12 cellular contexts compared by ENCODE assay signal in the genomic region with DNA sequence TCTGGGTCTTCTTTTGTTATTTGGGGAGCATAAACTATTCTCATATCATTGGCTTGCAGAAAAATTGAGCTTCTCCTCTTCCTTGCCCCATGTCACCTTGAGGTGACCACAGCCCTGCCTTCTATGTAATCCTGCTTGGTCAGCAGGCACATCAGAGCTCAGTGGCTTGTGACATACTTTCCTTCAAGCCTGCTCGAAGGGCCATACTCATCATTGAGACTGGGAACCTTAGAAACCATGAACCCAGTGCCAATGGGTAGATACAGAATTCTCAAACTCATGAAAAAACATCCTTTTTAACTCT. TPM values are rescaled to one million over a fixed set of nuclear protein-coding genes. Genes with fewer than 3 reads are reported as not detected.
DNase-seq lines count a peak whose midpoint lies in the region; ATAC-seq and TF ChIP-seq lines count a peak whose summit lies in the region.
"Had no signal": no experiment of that assay in that cellular context is flagged by ENCODE, and none has a peak within 500 bp of the region (broad histone marks: within the 10 kb centered on the region; RNA-seq: fewer than 3 reads in every experiment).

No MANE protein-coding gene starts in this region.

- peak overlapping the region; percentile 48 for H3K4me3 Mint-ChIP-seq in activated CD4-positive, alpha-beta T cell treated with anti-CD3 and anti-CD28 coated beads, Interleukin-2, amount 10 ng/mL, durations not matched to agents 7 days and 5 days
- no peak overlapping the region for H3K4me3 Mint-ChIP-seq in activated CD4-positive, alpha-beta T cell treated with anti-CD3 and anti-CD28 coated beads for 36 hours
- H3K4me3 Mint-ChIP-seq in activated CD4-positive, alpha-beta memory T cell treated with anti-CD3 and anti-CD28 coated beads for 36 hours: no peak overlapping the region
- H3K4me3 Mint-ChIP-seq in stimulated activated naive CD8-positive, alpha-beta T cell treated with anti-CD3 and anti-CD28 coated beads, Interleukin-15, amount 100 ng/mL, for 72 hours: peak overlapping the region; percentile 9 to 57
- H3K4me3 Mint-ChIP-seq in endodermal cell: no peak overlapping the region

- no peak for ATAC-seq in activated CD4-positive, alpha-beta T cell treated with anti-CD3 and anti-CD28 coated beads for 36 hours
- peak; percentile 15 for ATAC-seq in HG02852 (IDR thresholded peaks at IDR 0.05; ENCODE audit: unreplicated experiment)
- no peak for ATAC-seq in stimulated activated naive CD8-positive, alpha-beta T cell treated with anti-CD3 and anti-CD28 coated beads, Interleukin-15, amount 100 ng/mL, for 72 hours
- ATAC-seq in GM21717 (IDR thresholded peaks at IDR 0.05; ENCODE audit: unreplicated experiment): no peak

- no peaks in the 10 kb centered on the region for H3K4me1 ChIP-seq in endodermal cell (ENCODE audit: control insufficient read depth, insufficient read depth, low read length)
- H3K4me1 ChIP-seq: sigmoid colon had no signal

- CTCF ChIA-PET in activated CD4-positive, alpha-beta T cell treated with anti-CD3 and anti-CD28 coated beads, Interleukin-2, amount 10 ng/mL, durations not matched to agents 7 days and 5 days (lab: Charles Lee): interaction anchor here (0.9 to 3.1 kb wide), 7 partner anchors 15 to 65 kb away, joined by 3 to 18 read pairs (median 3); a partner anchor contains a TSS
- CTCF ChIA-PET in activated CD4-positive, alpha-beta T cell treated with anti-CD3 and anti-CD28 coated beads for 36 hours (lab: Charles Lee): interaction anchor here (0.7 to 2.5 kb wide), 4 partner anchors 20 to 142 kb away, joined by 3 to 13 read pairs (median 5); a partner anchor contains a TSS
- CTCF ChIA-PET in activated CD4-positive, alpha-beta memory T cell treated with anti-CD3 and anti-CD28 coated beads for 36 hours (lab: Charles Lee): interaction anchor here (0.8 to 2.3 kb wide), 4 partner anchors 19 to 143 kb away, joined by 3 to 11 read pairs (median 4); no protein-coding TSS in a partner anchor

- POLR2A ChIA-PET in activated CD4-positive, alpha-beta T cell treated with anti-CD3 and anti-CD28 coated beads, Interleukin-2, amount 10 ng/mL, durations not matched to agents 7 days and 5 days (lab: Charles Lee): interaction anchor here (0.5 kb wide), 1 partner anchor 370 kb away, joined by 7 read pairs; no protein-coding TSS in a partner anchor
- POLR2A ChIA-PET in activated CD4-positive, alpha-beta T cell treated with anti-CD3 and anti-CD28 coated beads for 36 hours (lab: Charles Lee): interaction anchor here (0.6 kb wide), 1 partner anchor 9 kb away, joined by 5 read pairs; no protein-coding TSS in a partner anchor
- POLR2A ChIA-PET in activated CD4-positive, alpha-beta memory T cell treated with anti-CD3 and anti-CD28 coated beads for 36 hours (lab: Charles Lee): interaction anchor here (0.6 to 1.3 kb wide), 3 partner anchors 20 to 191 kb away, joined by 3 to 6 read pairs (median 3); no protein-coding TSS in a partner anchor

- no peak for DNase-seq in activated CD4-positive, alpha-beta T cell treated with anti-CD3 and anti-CD28 coated beads, Interleukin-2, amount 10 ng/mL, durations not matched to agents 7 days and 5 days
- no peak for DNase-seq in activated CD4-positive, alpha-beta T cell treated with anti-CD3 and anti-CD28 coated beads for 36 hours
- no peak for DNase-seq in activated CD4-positive, alpha-beta memory T cell treated with anti-CD3 and anti-CD28 coated beads for 36 hours
- no peak for DNase-seq in stimulated activated naive CD8-positive, alpha-beta T cell treated with anti-CD3 and anti-CD28 coated beads, Interleukin-15, amount 100 ng/mL, for 72 hours
- DNase-seq in GM19238 (ENCODE audit: insufficient read length, low spot score) (no peak), endodermal cell (no peak)
- DNase-seq: NCI-H226, sigmoid colon had no signal

- H3K9ac ChIP-seq in endodermal cell (ENCODE audit: extremely low read depth, low read length, poor library complexity, severe bottlenecking): no peak overlapping the region

- H3K27ac Mint-ChIP-seq in activated CD4-positive, alpha-beta T cell treated with anti-CD3 and anti-CD28 coated beads, Interleukin-2, amount 10 ng/mL, durations not matched to agents 7 days and 5 days: peak overlapping the region; percentile 87
- no peak overlapping the region for H3K27ac Mint-ChIP-seq in activated CD4-positive, alpha-beta T cell treated with anti-CD3 and anti-CD28 coated beads for 36 hours
- H3K27ac Mint-ChIP-seq in activated CD4-positive, alpha-beta memory T cell treated with anti-CD3 and anti-CD28 coated beads for 36 hours: peak overlapping the region; percentile 73
- no peak overlapping the region for H3K27ac Mint-ChIP-seq in stimulated activated naive CD8-positive, alpha-beta T cell treated with anti-CD3 and anti-CD28 coated beads, Interleukin-15, amount 100 ng/mL, for 72 hours
- H3K27ac Mint-ChIP-seq in endodermal cell: no peak overlapping the region

- H3K27me3 Mint-ChIP-seq in activated CD4-positive, alpha-beta T cell treated with anti-CD3 and anti-CD28 coated beads, Interleukin-2, amount 10 ng/mL, durations not matched to agents 7 days and 5 days: peaks cover 28% of the 10 kb centered on the region
- H3K27me3 Mint-ChIP-seq in activated CD4-positive, alpha-beta T cell treated with anti-CD3 and anti-CD28 coated beads for 36 hours: peaks cover 31% of the 10 kb centered on the region
- H3K27me3 Mint-ChIP-seq in activated CD4-positive, alpha-beta memory T cell treated with anti-CD3 and anti-CD28 coated beads for 36 hours: peaks cover 21% of the 10 kb centered on the region
- peaks cover 22% of the 10 kb centered on the region for H3K27me3 Mint-ChIP-seq in stimulated activated naive CD8-positive, alpha-beta T cell treated with anti-CD3 and anti-CD28 coated beads, Interleukin-15, amount 100 ng/mL, for 72 hours
- H3K27me3 Mint-ChIP-seq in endodermal cell (ENCODE audit: insufficient read depth): peaks cover 62% of the 10 kb centered on the region

- peaks cover 62% of the 10 kb centered on the region for H3K27me3 ChIP-seq in endodermal cell (ENCODE audit: control insufficient read depth, insufficient read depth, low read length, poor library complexity, severe bottlenecking)

- no peak for TF ChIP-seq CTCF in endodermal cell (conservative IDR thresholded peaks at IDR 0.05)

- H3K27ac ChIP-seq in endodermal cell (ENCODE audit: low read depth, low read length): no peak overlapping the region
- H3K27ac ChIP-seq: sigmoid colon had no signal

- no peaks in the 10 kb centered on the region for H3K36me3 ChIP-seq in endodermal cell (ENCODE audit: control insufficient read depth, insufficient read depth, low read length)
- H3K36me3 ChIP-seq: sigmoid colon had no signal

- 84 to 90% methylated on average over 1 of the region's 1 CpG for WGBS in endodermal cell (ENCODE audit: insufficient coverage in 1 of 2, insufficient read length in 1 of 2), 2 experiments

- peaks cover 77% of the 10 kb centered on the region for H3K4me1 Mint-ChIP-seq in activated CD4-positive, alpha-beta T cell treated with anti-CD3 and anti-CD28 coated beads, Interleukin-2, amount 10 ng/mL, durations not matched to agents 7 days and 5 days
- peaks cover 48% of the 10 kb centered on the region for H3K4me1 Mint-ChIP-seq in activated CD4-positive, alpha-beta T cell treated with anti-CD3 and anti-CD28 coated beads for 36 hours
- H3K4me1 Mint-ChIP-seq in activated CD4-positive, alpha-beta memory T cell treated with anti-CD3 and anti-CD28 coated beads for 36 hours (ENCODE audit: low read depth): peaks cover 62% of the 10 kb centered on the region
- peaks cover 65% of the 10 kb centered on the region for H3K4me1 Mint-ChIP-seq in stimulated activated naive CD8-positive, alpha-beta T cell treated with anti-CD3 and anti-CD28 coated beads, Interleukin-15, amount 100 ng/mL, for 72 hours
- peaks cover 4% of the 10 kb centered on the region for H3K4me1 Mint-ChIP-seq in endodermal cell

- H3K36me3 Mint-ChIP-seq in activated CD4-positive, alpha-beta T cell treated with anti-CD3 and anti-CD28 coated beads, Interleukin-2, amount 10 ng/mL, durations not matched to agents 7 days and 5 days (ENCODE audit: low read depth): peaks cover 58% of the 10 kb centered on the region
- peaks cover 4% of the 10 kb centered on the region for H3K36me3 Mint-ChIP-seq in activated CD4-positive, alpha-beta T cell treated with anti-CD3 and anti-CD28 coated beads for 36 hours (ENCODE audit: low read depth)
- peaks cover 10% of the 10 kb centered on the region for H3K36me3 Mint-ChIP-seq in activated CD4-positive, alpha-beta memory T cell treated with anti-CD3 and anti-CD28 coated beads for 36 hours
- H3K36me3 Mint-ChIP-seq in endodermal cell (ENCODE audit: low read depth): no peaks in the 10 kb centered on the region

- H3K9me3 ChIP-seq in endodermal cell (ENCODE audit: control insufficient read depth, low read length): peaks cover 25% of the 10 kb centered on the region
- H3K9me3 ChIP-seq: sigmoid colon had no signal

- intact Hi-C loops in activated CD4-positive, alpha-beta T cell treated with anti-CD3 and anti-CD28 coated beads for 36 hours (cut with DNase I, micrococcal nuclease): no loop called here
- intact Hi-C loops in activated CD4-positive, alpha-beta memory T cell treated with anti-CD3 and anti-CD28 coated beads for 36 hours (cut with micrococcal nuclease): no loop called here

- H3K9me3 Mint-ChIP-seq in activated CD4-positive, alpha-beta T cell treated with anti-CD3 and anti-CD28 coated beads, Interleukin-2, amount 10 ng/mL, durations not matched to agents 7 days and 5 days: peaks cover 19% of the 10 kb centered on the region
- peaks cover 2% of the 10 kb centered on the region for H3K9me3 Mint-ChIP-seq in activated CD4-positive, alpha-beta T cell treated with anti-CD3 and anti-CD28 coated beads for 36 hours (ENCODE audit: low read depth)
- peaks cover 4% of the 10 kb centered on the region for H3K9me3 Mint-ChIP-seq in activated CD4-positive, alpha-beta memory T cell treated with anti-CD3 and anti-CD28 coated beads for 36 hours
- H3K9me3 Mint-ChIP-seq in stimulated activated naive CD8-positive, alpha-beta T cell treated with anti-CD3 and anti-CD28 coated beads, Interleukin-15, amount 100 ng/mL, for 72 hours: peaks cover 5 to 14% of the 10 kb centered on the region in 2 donors
- H3K9me3 Mint-ChIP-seq in endodermal cell: peaks cover 24% of the 10 kb centered on the region

- no peak overlapping the region for H3K4me3 ChIP-seq in endodermal cell (ENCODE audit: low read length)
- H3K4me3 ChIP-seq: sigmoid colon had no signal

RNA-seq across cellular contexts. Expression of a gene that starts 3.7 kb away (rescaled TPM):
- total RNA-seq in activated CD4-positive, alpha-beta T cell treated with anti-CD3 and anti-CD28 coated beads, Interleukin-2, amount 10 ng/mL, durations not matched to agents 7 days and 5 days: 10 to 100 TPM; 28.6 to 29.1 TPM
- under 1 TPM in 1 of 2 experiments, not detected in 1; 0.09 TPM for total RNA-seq in activated CD4-positive, alpha-beta T cell treated with anti-CD3 and anti-CD28 coated beads for 36 hours
- 1 to 10 TPM; 2.2 TPM for total RNA-seq in activated CD4-positive, alpha-beta memory T cell treated with anti-CD3 and anti-CD28 coated beads for 36 hours
- not detected for total RNA-seq in endodermal cell
- not detected for polyA plus RNA-seq in endodermal cell (2013, experiment 1 of 2)
- polyA plus RNA-seq in endodermal cell (2013, experiment 2 of 2): not detected
- total RNA-seq: LHCN-M2, SK-MEL-5 had no signal

RNA-seq across cellular contexts. Expression of a gene that starts 20.5 kb away (rescaled TPM):
- 10 to 100 TPM; 21.6 to 25.2 TPM for total RNA-seq in activated CD4-positive, alpha-beta T cell treated with anti-CD3 and anti-CD28 coated beads, Interleukin-2, amount 10 ng/mL, durations not matched to agents 7 days and 5 days
- under 1 TPM; 0.14 to 0.25 TPM for total RNA-seq in activated CD4-positive, alpha-beta T cell treated with anti-CD3 and anti-CD28 coated beads for 36 hours
- total RNA-seq in activated CD4-positive, alpha-beta memory T cell treated with anti-CD3 and anti-CD28 coated beads for 36 hours: 1 to 10 TPM; 2.0 to 2.1 TPM
- not detected for total RNA-seq in endodermal cell
- not detected for polyA plus RNA-seq in endodermal cell (2013, experiment 1 of 2)
- not detected for polyA plus RNA-seq in endodermal cell (2013, experiment 2 of 2)
- total RNA-seq: LHCN-M2, SK-MEL-5 had no signal

RNA-seq across cellular contexts. Expression of a gene that starts 56.8 kb away (rescaled TPM):
- 1 to 10 TPM; 5.3 to 5.8 TPM for total RNA-seq in activated CD4-positive, alpha-beta T cell treated with anti-CD3 and anti-CD28 coated beads, Interleukin-2, amount 10 ng/mL, durations not matched to agents 7 days and 5 days
- 1 to 10 TPM; 1.0 to 1.3 TPM for total RNA-seq in activated CD4-positive, alpha-beta T cell treated with anti-CD3 and anti-CD28 coated beads for 36 hours
- 1 to 10 TPM; 1.3 to 1.4 TPM for total RNA-seq in activated CD4-positive, alpha-beta memory T cell treated with anti-CD3 and anti-CD28 coated beads for 36 hours
- total RNA-seq in endodermal cell: not detected
- not detected for polyA plus RNA-seq in endodermal cell (2013, experiment 1 of 2)
- polyA plus RNA-seq in endodermal cell (2013, experiment 2 of 2): not detected
- total RNA-seq: SK-MEL-5 had no signal

Comparison
In these comparisons a context has a peak if more than half of its experiments do, and no peak if none do; other contexts are left out.
1. H3K27ac Mint-ChIP-seq: peak in activated CD4-positive, alpha-beta T cell treated with anti-CD3 and anti-CD28 coated beads, Interleukin-2, amount 10 ng/mL, durations not matched to agents 7 days and 5 days (single experiment) and activated CD4-positive, alpha-beta memory T cell treated with anti-CD3 and anti-CD28 coated beads for 36 hours (single experiment); none in activated CD4-positive, alpha-beta T cell treated with anti-CD3 and anti-CD28 coated beads for 36 hours (single experiment), stimulated activated naive CD8-positive, alpha-beta T cell treated with anti-CD3 and anti-CD28 coated beads, Interleukin-15, amount 100 ng/mL, for 72 hours (0 of 2) and endodermal cell (single experiment).
2. H3K4me3 Mint-ChIP-seq: peak in activated CD4-positive, alpha-beta T cell treated with anti-CD3 and anti-CD28 coated beads, Interleukin-2, amount 10 ng/mL, durations not matched to agents 7 days and 5 days (single experiment) and stimulated activated naive CD8-positive, alpha-beta T cell treated with anti-CD3 and anti-CD28 coated beads, Interleukin-15, amount 100 ng/mL, for 72 hours (2 of 2); none in activated CD4-positive, alpha-beta T cell treated with anti-CD3 and anti-CD28 coated beads for 36 hours (single experiment), activated CD4-positive, alpha-beta memory T cell treated with anti-CD3 and anti-CD28 coated beads for 36 hours (single experiment) and endodermal cell (single experiment).
3. RNA of a gene that starts 3.7 kb away (total RNA-seq): 28.6 to 29.1 TPM in activated CD4-positive, alpha-beta T cell treated with anti-CD3 and anti-CD28 coated beads, Interleukin-2, amount 10 ng/mL, durations not matched to agents 7 days and 5 days; 2.2 TPM in activated CD4-positive, alpha-beta memory T cell treated with anti-CD3 and anti-CD28 coated beads for 36 hours, 0.09 TPM in activated CD4-positive, alpha-beta T cell treated with anti-CD3 and anti-CD28 coated beads for 36 hours and not detected in endodermal cell; every median in the first group is over 4 times any median in the second.
4. RNA of a gene that starts 20.5 kb away (total RNA-seq): 21.6 to 25.2 TPM in activated CD4-positive, alpha-beta T cell treated with anti-CD3 and anti-CD28 coated beads, Interleukin-2, amount 10 ng/mL, durations not matched to agents 7 days and 5 days; 2.0 to 2.1 TPM in activated CD4-positive, alpha-beta memory T cell treated with anti-CD3 and anti-CD28 coated beads for 36 hours, 0.14 to 0.25 TPM in activated CD4-positive, alpha-beta T cell treated with anti-CD3 and anti-CD28 coated beads for 36 hours and not detected in endodermal cell; every median in the first group is over 4 times any median in the second.